14 cellular contexts compared by ENCODE assay signal in genomic region chr3:129612350-129613204, GRCh38. TPM values are rescaled to one million over a fixed set of nuclear protein-coding genes. Genes with fewer than 3 reads are reported as not detected.
DNase-seq lines count a peak whose midpoint lies in the region; ATAC-seq, FAIRE-seq and TF ChIP-seq lines count a peak whose summit lies in the region.
"Had no signal": no experiment of that assay in that cellular context is flagged by ENCODE, and none has a peak within 500 bp of the region (broad histone marks: within the 10 kb centered on the region; RNA-seq: fewer than 3 reads in every experiment).

No MANE protein-coding gene starts in this region.

- TF ChIP-seq POLR2A in IMR-90 (IDR thresholded peaks at IDR 0.05; ENCODE audit: low read depth, low read length) = no peak

- H3K4me1 Mint-ChIP-seq in activated CD4-positive, alpha-beta memory T cell treated with anti-CD3 and anti-CD28 coated beads for 36 hours (ENCODE audit: low read depth) = no peaks in the 10 kb centered on the region
- peaks cover 0 to 3% of the 10 kb centered on the region in 2 donors for H3K4me1 Mint-ChIP-seq in stimulated activated naive B cell treated with anti-CD40 and anti-IgM and Interleukin-4, amounts not matched to agents 10 μg/mL and 1 μg/mL and 100 μg/mL, for 72 hours

- 70% methylated on average over 5 of the region's 13 CpGs; no CpG with 5 or more reads in 1 of the 2 experiments for WGBS in IMR-90 (ENCODE audit: extremely low coverage in 2 of 2, insufficient read length in 1 of 2), 2 experiments
- no CpG with 5 or more reads among the region's 13 CpGs for WGBS in trophoblast cell (ENCODE audit: extremely low coverage, insufficient coverage, insufficient read length)

- 0 out of 2 replicates have a peak overlapping the region, but pooled peaks have one; percentile 1 for H3K18ac ChIP-seq in IMR-90 (ENCODE audit: low read depth, low read length)
- peak overlapping the region; percentile 1 for H3K18ac ChIP-seq in trophoblast cell (ENCODE audit: low read length)

- H2AK9ac ChIP-seq in IMR-90 (replicated peaks; ENCODE audit: low read depth, low read length, poor library complexity) = peak overlapping the region; percentile 83

- H3K27me3 Mint-ChIP-seq in activated CD4-positive, alpha-beta memory T cell treated with anti-CD3 and anti-CD28 coated beads for 36 hours = no peaks in the 10 kb centered on the region
- peaks cover 27% of the 10 kb centered on the region in 2 donors for H3K27me3 Mint-ChIP-seq in stimulated activated naive B cell treated with anti-CD40 and anti-IgM and Interleukin-4, amounts not matched to agents 10 μg/mL and 1 μg/mL and 100 μg/mL, for 72 hours

- no peak overlapping the region for H3K4me3 Mint-ChIP-seq in activated CD4-positive, alpha-beta memory T cell treated with anti-CD3 and anti-CD28 coated beads for 36 hours
- H3K4me3 Mint-ChIP-seq in stimulated activated naive B cell treated with anti-CD40 and anti-IgM and Interleukin-4, amounts not matched to agents 10 μg/mL and 1 μg/mL and 100 μg/mL, for 72 hours = no peak overlapping the region
- H3K4me3 Mint-ChIP-seq: activated CD8-positive, alpha-beta T cell treated with anti-CD3 and anti-CD28 coated beads for 36 hours; T-helper 1 cell treated with Interleukin-12 subunit alpha and Interleukin-12 subunit beta and Interleukin-4 antibody, amounts not matched to agents 30 μg/mL and 1 μg/mL, for 36 hours had no signal

- H4K8ac ChIP-seq in IMR-90 (ENCODE audit: low read depth in 2 of 2, low read length in 2 of 2) (peak overlapping the region; percentile 13 to 66; a peak in 2 of 4 replicates), trophoblast cell (ENCODE audit: low read depth, low read length) (peak overlapping the region; percentile 3)

- no peak for FAIRE-seq in D721Med (lab: Jason Lieb, UNC)

- TF ChIP-seq CTCF in AG10803 (conservative IDR thresholded peaks at IDR 0.05; ENCODE audit: low read length) (no peak), IMR-90 (conservative IDR thresholded peaks at IDR 0.05; ENCODE audit: low read depth, low read length) (no peak), fibroblast of the aortic adventitia (IDR thresholded peaks at IDR 0.05; ENCODE audit: insufficient read depth, low read length) (no peak), D721Med (IDR thresholded peaks at IDR 0.05; ENCODE audit: insufficient read depth, missing control alignments) (no peak)

- H3K14ac ChIP-seq in IMR-90 (replicated peaks; ENCODE audit: low read depth, low read length) (peak overlapping the region; percentile 87), trophoblast cell (ENCODE audit: low read length) (peak overlapping the region; percentile 25)

- TF ChIP-seq RAD21 in IMR-90 (IDR thresholded peaks at IDR 0.05; ENCODE audit: low read length) = no peak

- in situ Hi-C loops in IMR-90 (cut with MboI; ENCODE audit: low sequenced_read_pairs) = loop anchor here (25.0 kb wide), 1 partner anchor 225 kb away; no protein-coding TSS in a partner anchor

- H4K12ac ChIP-seq in trophoblast cell (ENCODE audit: low read depth, low read length) = no peak overlapping the region

- CTCF ChIA-PET in IMR-90 (lab: Yijun Ruan, JAX) = interaction anchor here (0.8 kb wide), 1 partner anchor 122 kb away, joined by 3 read pairs; no protein-coding TSS in a partner anchor
- CTCF ChIA-PET in activated CD4-positive, alpha-beta memory T cell treated with anti-CD3 and anti-CD28 coated beads for 36 hours (lab: Charles Lee) = no interaction called here

- H3K9me3 Mint-ChIP-seq in activated CD4-positive, alpha-beta memory T cell treated with anti-CD3 and anti-CD28 coated beads for 36 hours = no peaks in the 10 kb centered on the region
- H3K9me3 Mint-ChIP-seq in stimulated activated naive B cell treated with anti-CD40 and anti-IgM and Interleukin-4, amounts not matched to agents 10 μg/mL and 1 μg/mL and 100 μg/mL, for 72 hours = no peaks in the 10 kb centered on the region
- H3K9me3 Mint-ChIP-seq: activated CD8-positive, alpha-beta T cell treated with anti-CD3 and anti-CD28 coated beads for 36 hours; T-helper 1 cell treated with Interleukin-12 subunit alpha and Interleukin-12 subunit beta and Interleukin-4 antibody, amounts not matched to agents 30 μg/mL and 1 μg/mL, for 36 hours had no signal

- H4K91ac ChIP-seq in IMR-90 (ENCODE audit: insufficient read depth, low read depth, low read length) (peak overlapping the region; percentile 84), trophoblast cell (ENCODE audit: low read depth, low read length) (peak overlapping the region; percentile 99)

- no peak for ATAC-seq in IMR-90 (ENCODE audit: low read depth)
- no peak for ATAC-seq in stimulated activated naive B cell treated with anti-CD40 and anti-IgM and Interleukin-4, amounts not matched to agents 10 μg/mL and 1 μg/mL and 100 μg/mL, for 72 hours (replicated peaks)
- ATAC-seq: activated CD8-positive, alpha-beta T cell treated with anti-CD3 and anti-CD28 coated beads for 36 hours; mucosa of descending colon had no signal

- H3K27ac ChIP-seq in IMR-90 (ENCODE audit: insufficient read depth, low read length) = no peak overlapping the region
- H3K27ac ChIP-seq in trophoblast cell (ENCODE audit: low read depth, low read length) = peak overlapping the region; percentile 97
- H3K27ac ChIP-seq: C4-2B had no signal

- peak overlapping the region; percentile 83 for H2AFZ ChIP-seq in IMR-90 (replicated peaks; ENCODE audit: low read length, poor library complexity)
- peak overlapping the region; percentile 1 for H2AFZ ChIP-seq in trophoblast cell (ENCODE audit: insufficient read depth, low read length, poor library complexity)

- H3K9ac ChIP-seq in IMR-90 (ENCODE audit: low read depth, low read length) (no peak overlapping the region), trophoblast cell (ENCODE audit: low read length) (no peak overlapping the region)

- H3K4me2 ChIP-seq in IMR-90 (ENCODE audit: low read depth, low read length) (no peak overlapping the region), trophoblast cell (ENCODE audit: low read length) (peak overlapping the region; percentile 36)

- dilution Hi-C loops in IMR-90 (cut with HindIII; ENCODE audit: low sequenced_read_pairs, unreplicated experiment) = no loop called here

- no peaks in the 10 kb centered on the region for H3K36me3 Mint-ChIP-seq in activated CD4-positive, alpha-beta memory T cell treated with anti-CD3 and anti-CD28 coated beads for 36 hours
- no peaks in the 10 kb centered on the region for H3K36me3 Mint-ChIP-seq in stimulated activated naive B cell treated with anti-CD40 and anti-IgM and Interleukin-4, amounts not matched to agents 10 μg/mL and 1 μg/mL and 100 μg/mL, for 72 hours

- H3K4me1 ChIP-seq in IMR-90 (ENCODE audit: control insufficient read depth, insufficient read depth, low read length) = peaks cover 14% of the 10 kb centered on the region
- H3K4me1 ChIP-seq in trophoblast cell (ENCODE audit: control insufficient read depth in 1 of 2, insufficient read depth in 2 of 2, low read length in 2 of 2) = peaks cover 40 to 48% of the 10 kb centered on the region in 2 experiments

- no peaks in the 10 kb centered on the region for H4K20me1 ChIP-seq in IMR-90 (ENCODE audit: insufficient read depth, low read length)

- H3K4me3 ChIP-seq in AG10803 (ENCODE audit: low read length) = no peak overlapping the region
- no peak overlapping the region for H3K4me3 ChIP-seq in IMR-90 (ENCODE audit: insufficient read depth, low read depth, low read length)
- H3K4me3 ChIP-seq in fibroblast of the aortic adventitia (ENCODE audit: low read depth, low read length) = no peak overlapping the region
- H3K4me3 ChIP-seq in trophoblast cell (ENCODE audit: low read depth, low read length) = peak overlapping the region; percentile 13
- H3K4me3 ChIP-seq: mucosa of descending colon had no signal

- H3K4ac ChIP-seq in IMR-90 (ENCODE audit: low read depth, low read length) (peak overlapping the region; percentile 79), trophoblast cell (ENCODE audit: low read depth, low read length) (peak overlapping the region; percentile 2)

- peak overlapping the region; percentile 83; the same call in 2 of the 3 replicates for H2BK15ac ChIP-seq in IMR-90 (ENCODE audit: low read depth, low read length)

- peak overlapping the region; percentile 88 for H2BK120ac ChIP-seq in IMR-90 (ENCODE audit: low read depth, low read length)
- peak overlapping the region; percentile 83 for H2BK120ac ChIP-seq in trophoblast cell (ENCODE audit: insufficient read depth, low read length, poor library complexity)

- intact Hi-C loops in IMR-90 (cut with micrococcal nuclease) = no loop called here
- intact Hi-C loops in activated CD4-positive, alpha-beta memory T cell treated with anti-CD3 and anti-CD28 coated beads for 36 hours (cut with micrococcal nuclease) = no loop called here

- peak overlapping the region; percentile 32 for H2BK5ac ChIP-seq in IMR-90 (ENCODE audit: low read depth, low read length, poor library complexity, severe bottlenecking)
- peak overlapping the region; percentile 75 for H2BK5ac ChIP-seq in trophoblast cell (ENCODE audit: low read depth, low read length, poor library complexity)

- POLR2A ChIA-PET in IMR-90 (lab: Charles Lee; ENCODE audit: unreplicated experiment) = no interaction called here
- POLR2A ChIA-PET in activated CD4-positive, alpha-beta memory T cell treated with anti-CD3 and anti-CD28 coated beads for 36 hours (lab: Charles Lee) = no interaction called here

- H3K9me3 ChIP-seq in IMR-90 (ENCODE audit: control insufficient read depth, insufficient read depth, low read length) = no peaks in the 10 kb centered on the region
- peaks cover 3% of the 10 kb centered on the region for H3K9me3 ChIP-seq in trophoblast cell (ENCODE audit: insufficient read depth, low read depth, low read length)
- H3K9me3 ChIP-seq: mucosa of descending colon had no signal

- no peaks in the 10 kb centered on the region for H3K36me3 ChIP-seq in IMR-90 (ENCODE audit: control insufficient read depth, insufficient read depth, low read length)
- H3K36me3 ChIP-seq in trophoblast cell (ENCODE audit: control insufficient read depth in 1 of 2, insufficient read depth in 2 of 2, low read length in 2 of 2) = no peaks in the 10 kb centered on the region

- H2BK20ac ChIP-seq in IMR-90 (ENCODE audit: low read depth, low read length) = peak overlapping the region; percentile 82

- H2AK5ac ChIP-seq in IMR-90 (ENCODE audit: low read depth, low read length) (peak overlapping the region; percentile 94), trophoblast cell (ENCODE audit: low read length) (peak overlapping the region; percentile 1)

- no peak overlapping the region for H3K27ac Mint-ChIP-seq in activated CD4-positive, alpha-beta memory T cell treated with anti-CD3 and anti-CD28 coated beads for 36 hours
- H3K27ac Mint-ChIP-seq in stimulated activated naive B cell treated with anti-CD40 and anti-IgM and Interleukin-4, amounts not matched to agents 10 μg/mL and 1 μg/mL and 100 μg/mL, for 72 hours = no peak overlapping the region
- H3K27ac Mint-ChIP-seq: activated CD8-positive, alpha-beta T cell treated with anti-CD3 and anti-CD28 coated beads for 36 hours; T-helper 1 cell treated with Interleukin-12 subunit alpha and Interleukin-12 subunit beta and Interleukin-4 antibody, amounts not matched to agents 30 μg/mL and 1 μg/mL, for 36 hours had no signal

- no peaks in the 10 kb centered on the region for H3K27me3 ChIP-seq in IMR-90 (ENCODE audit: control insufficient read depth, insufficient read depth, low read length)
- H3K27me3 ChIP-seq in trophoblast cell (ENCODE audit: insufficient read depth, low read length) = no peaks in the 10 kb centered on the region

- peaks cover 16% of the 10 kb centered on the region for H3K9me1 ChIP-seq in IMR-90 (ENCODE audit: insufficient read depth, low read length)

- H3K56ac ChIP-seq in IMR-90 (ENCODE audit: extremely low read depth, insufficient read depth, low read length) = peak overlapping the region; percentile 10; the same call in 1 of the 2 replicates

- H2BK12ac ChIP-seq in trophoblast cell (ENCODE audit: low read length) = peak overlapping the region; percentile 2

- H3K79me2 ChIP-seq in trophoblast cell (ENCODE audit: control insufficient read depth, insufficient read depth, low read length, poor library complexity) = peaks cover 9% of the 10 kb centered on the region

- H4K5ac ChIP-seq in IMR-90 (ENCODE audit: low read depth, low read length) = peak overlapping the region; percentile 48; the same call in 1 of the 2 replicates

- no TSS peak for BruUV-seq in IMR-90 (replicated peaks; lab: Mats Ljungman, UMichigan)

- DNase-seq in AG10803 (ENCODE audit: low read depth) (peak; percentile 42), IMR-90 (peak; percentile 20), fibroblast of the aortic adventitia (ENCODE audit: low read depth) (peak; percentile 34), trophoblast cell (peak; percentile 60 to 68), SIG-M5 (lab: John Stamatoyannopoulos, UW) (no peak), D721Med (ENCODE audit: insufficient read length, low spot score) (no peak)
- no peak for DNase-seq in activated CD4-positive, alpha-beta memory T cell treated with anti-CD3 and anti-CD28 coated beads for 36 hours
- DNase-seq in stimulated activated naive B cell treated with anti-CD40 and anti-IgM and Interleukin-4, amounts not matched to agents 10 μg/mL and 1 μg/mL and 100 μg/mL, for 72 hours = no peak
- DNase-seq: activated CD8-positive, alpha-beta T cell treated with anti-CD3 and anti-CD28 coated beads for 36 hours; activated naive CD4-positive, alpha-beta T cell treated with anti-CD3 and anti-CD28 coated beads, Interleukin-2, amount 50 U/mL, for 16 hours; NCI-H1048 had no signal

- H3K23ac ChIP-seq in IMR-90 (ENCODE audit: low read depth, low read length) (peak overlapping the region; percentile 13; the same call in 1 of the 2 replicates), trophoblast cell (ENCODE audit: low read length) (no peak overlapping the region)

- H3K79me1 ChIP-seq in IMR-90 (ENCODE audit: low read depth in 1 of 2, low read length in 2 of 2) (no peaks in the 10 kb centered on the region; a peak in 1 of 4 replicates), trophoblast cell (ENCODE audit: low read length) (peaks cover 46% of the 10 kb centered on the region)

RNA-seq across cellular contexts. Expression of gene PLXND1, which starts 6.1 kb away (rescaled TPM):
- total RNA-seq in IMR-90 (2012; rRNA removed) = 19.2 and 22.5 TPM in 2 replicates
- polyA plus RNA-seq in IMR-90 (2012; rRNA removed) = 64.5 and 67.1 TPM in 2 replicates
- polyA plus RNA-seq in IMR-90 (2012; cell fraction: cytosol; rRNA removed) = 51.4 and 55.1 TPM in 2 replicates
- polyA plus RNA-seq in IMR-90 (2012; cell fraction: nucleus; rRNA removed; ENCODE audit: low replicate concordance) = 117 and 164 TPM in 2 replicates
- total RNA-seq in fibroblast of the aortic adventitia (ENCODE audit: low replicate concordance) = 31.4 and 76.3 TPM in 2 replicates
- 282 and 293 TPM in 2 replicates for polyA plus RNA-seq in trophoblast cell (2013)
- total RNA-seq in activated CD4-positive, alpha-beta memory T cell treated with anti-CD3 and anti-CD28 coated beads for 36 hours = 1 to 10 TPM; 7.2 to 8.6 TPM

Comparison
In these comparisons a context has a peak if more than half of its experiments do, and no peak if none do; other contexts are left out.
1. DNase-seq: peak in AG10803 (single experiment), IMR-90 (single experiment), fibroblast of the aortic adventitia (single experiment) and trophoblast cell (2 of 2); none in SIG-M5 (single experiment), D721Med (single experiment), activated CD4-positive, alpha-beta memory T cell treated with anti-CD3 and anti-CD28 coated beads for 36 hours (single experiment) and stimulated activated naive B cell treated with anti-CD40 and anti-IgM and Interleukin-4, amounts not matched to agents 10 μg/mL and 1 μg/mL and 100 μg/mL, for 72 hours (single experiment).